Comparison of ENCODE assay signal across 9 cellular contexts in genomic region chr18:44507729-44508325, GRCh38.
DNase-seq lines count a peak whose midpoint lies in the region; ATAC-seq, FAIRE-seq and TF ChIP-seq lines count a peak whose summit lies in the region.
"Had no signal": no experiment of that assay in that cellular context is flagged by ENCODE, and none has a peak within 500 bp of the region (broad histone marks: within the 10 kb centered on the region; RNA-seq: fewer than 3 reads in every experiment).

No MANE protein-coding gene starts in this region.

- H2AFZ ChIP-seq in HepG2 (ENCODE audit: low read length): no peak overlapping the region

- in situ Hi-C loops in HepG2 (cut with HindIII; ENCODE audit: extremely low pct_ligation_motif_present, low pct_unique_long_range_greater_than_20kb): no loop called here

- H3K9me3 ChIP-seq in liver (ENCODE audit: control insufficient read depth in 4 of 4, low read length in 3 of 4) (no peaks in the 10 kb centered on the region), HepG2 (ENCODE audit: low read length) (peaks cover 46% of the 10 kb centered on the region), heart right ventricle (no peaks in the 10 kb centered on the region), tibial artery (no peaks in the 10 kb centered on the region)

- DNase-seq in HepG2 (ENCODE audit: low spot score) (no peak), NCI-H226 (peak; percentile 1), heart right ventricle (peak; percentile 25 to 32), tibial artery (peak; percentile 45 to 67), SK-N-DZ (ENCODE audit: low spot score) (no peak), SW 1271 (lab: John Stamatoyannopoulos, UW) (no peak)
- DNase-seq in activated T-cell treated with anti-CD3 and anti-CD28 coated beads, Interleukin-2, amount 50 U/mL, for 24 hours: no peak
- DNase-seq: CD4-positive, CD25-positive, alpha-beta regulatory T cell had no signal

- POLR2A ChIA-PET in HepG2 (lab: Yijun Ruan, JAX): no interaction called here

- no peak overlapping the region for H3K4me2 ChIP-seq in HepG2 (ENCODE audit: low read depth, low read length)

- no peak for TF ChIP-seq EP300 in HepG2 (IDR thresholded peaks at IDR 0.05; ENCODE audit: low read depth in 2 of 2, low read length in 2 of 2)
- TF ChIP-seq EP300 in HepG2 (CRISPR knock-in tag; IDR thresholded peaks at IDR 0.05; ENCODE audit: borderline replicate concordance): no peak

- peaks cover 2% of the 10 kb centered on the region for H3K4me1 Mint-ChIP-seq in activated T-cell treated with anti-CD3 and anti-CD28 coated beads, Interleukin-2, amount 50 U/mL, for 24 hours (ENCODE audit: low read depth)
- H3K4me1 Mint-ChIP-seq: CD4-positive, CD25-positive, alpha-beta regulatory T cell had no signal

- H3K4me3 Mint-ChIP-seq in activated T-cell treated with anti-CD3 and anti-CD28 coated beads, Interleukin-2, amount 50 U/mL, for 24 hours: no peak overlapping the region
- H3K4me3 Mint-ChIP-seq: CD4-positive, CD25-positive, alpha-beta regulatory T cell had no signal

- FAIRE-seq in HepG2 (lab: Jason Lieb, UNC): no peak

- no peak overlapping the region for H3K4me3 ChIP-seq in liver (ENCODE audit: low read depth in 1 of 3, low read length in 3 of 3)
- H3K4me3 ChIP-seq in HepG2 (replicated peaks in 1 of 3; ENCODE audit: insufficient read depth in 1 of 3, low read depth in 2 of 3, low read length in 3 of 3): no peak overlapping the region
- H3K4me3 ChIP-seq in heart right ventricle: no peak overlapping the region
- H3K4me3 ChIP-seq in tibial artery: no peak overlapping the region

- H3K27me3 ChIP-seq in liver (ENCODE audit: control insufficient read depth in 4 of 4, insufficient read depth in 4 of 4, low read length in 3 of 4): no peaks in the 10 kb centered on the region
- H3K27me3 ChIP-seq in HepG2 (ENCODE audit: control insufficient read depth in 1 of 2, insufficient read depth in 2 of 2, low read length in 2 of 2): no peaks in the 10 kb centered on the region
- no peaks in the 10 kb centered on the region for H3K27me3 ChIP-seq in heart right ventricle
- no peaks in the 10 kb centered on the region for H3K27me3 ChIP-seq in tibial artery

- TF ChIP-seq RAD21 in liver (IDR thresholded peaks at IDR 0.05): no peak
- no peak for TF ChIP-seq RAD21 in HepG2 (CRISPR knock-in tag; IDR thresholded peaks at IDR 0.05)

- no TSS peak for BruUV-seq in HepG2 (replicated peaks; lab: Mats Ljungman, UMichigan)

- H3K36me3 ChIP-seq in liver (ENCODE audit: control insufficient read depth in 4 of 4, insufficient read depth in 3 of 4, low read depth in 1 of 4, low read length in 3 of 4): no peaks in the 10 kb centered on the region
- H3K36me3 ChIP-seq in HepG2 (replicated peaks in 1 of 2; ENCODE audit: control insufficient read depth in 1 of 2, insufficient read depth in 2 of 2, low read length in 2 of 2): no peaks in the 10 kb centered on the region
- H3K36me3 ChIP-seq in heart right ventricle: no peaks in the 10 kb centered on the region
- H3K36me3 ChIP-seq in tibial artery: no peaks in the 10 kb centered on the region

- no peaks in the 10 kb centered on the region for H3K79me2 ChIP-seq in HepG2 (ENCODE audit: insufficient read depth, low read length)

- ATAC-seq in HepG2: no peak
- ATAC-seq in heart right ventricle: peak; percentile 26 to 92 (median 73)

- 36% methylated on average over 6 of the region's 6 CpGs for WGBS in liver
- 6% methylated on average over 6 of the region's 6 CpGs for WGBS in HepG2 (ENCODE audit: low lambda C conversion rate)
- WGBS in heart right ventricle, 2 donors: 40 to 50% methylated on average over 6 of the region's 6 CpGs

- no peaks in the 10 kb centered on the region for H3K36me3 Mint-ChIP-seq in activated T-cell treated with anti-CD3 and anti-CD28 coated beads, Interleukin-2, amount 50 U/mL, for 24 hours (ENCODE audit: low read depth)
- H3K36me3 Mint-ChIP-seq: CD4-positive, CD25-positive, alpha-beta regulatory T cell had no signal

- no peak overlapping the region for H3K27ac Mint-ChIP-seq in activated T-cell treated with anti-CD3 and anti-CD28 coated beads, Interleukin-2, amount 50 U/mL, for 24 hours
- H3K27ac Mint-ChIP-seq: CD4-positive, CD25-positive, alpha-beta regulatory T cell had no signal

- no peaks in the 10 kb centered on the region for H3K4me1 ChIP-seq in liver (ENCODE audit: control insufficient read depth in 4 of 4, insufficient read depth in 4 of 4, low read length in 3 of 4)
- no peaks in the 10 kb centered on the region for H3K4me1 ChIP-seq in HepG2 (ENCODE audit: insufficient read depth, low read length)
- peaks cover 0 to 18% (median 0%) of the 10 kb centered on the region in 9 donors for H3K4me1 ChIP-seq in heart right ventricle
- H3K4me1 ChIP-seq in tibial artery: no peaks in the 10 kb centered on the region

- no peaks in the 10 kb centered on the region for H3K9me3 Mint-ChIP-seq in activated T-cell treated with anti-CD3 and anti-CD28 coated beads, Interleukin-2, amount 50 U/mL, for 24 hours

- intact Hi-C loops in HepG2 (cut with micrococcal nuclease; ENCODE audit: unreplicated experiment) (no loop called here), heart right ventricle (cut with DNase I) (no loop called here), tibial artery (cut with DNase I; ENCODE audit: low total_unique reads) (no loop called here)

- H4K20me1 ChIP-seq in HepG2 (ENCODE audit: insufficient read depth, low read length): no peaks in the 10 kb centered on the region

- TF ChIP-seq POLR2A in HepG2 (IDR thresholded peaks at IDR 0.05; ENCODE audit: insufficient read depth in 1 of 2, low read depth in 2 of 2, low read length in 2 of 2): no peak

- CTCF ChIA-PET in HepG2 (lab: Yijun Ruan, JAX; ENCODE audit: low intra/inter-chr PET ratio, low total read pairs): no interaction called here

- no peaks in the 10 kb centered on the region for H3K27me3 Mint-ChIP-seq in activated T-cell treated with anti-CD3 and anti-CD28 coated beads, Interleukin-2, amount 50 U/mL, for 24 hours
- H3K27me3 Mint-ChIP-seq: CD4-positive, CD25-positive, alpha-beta regulatory T cell had no signal

- TF ChIP-seq CTCF in liver (IDR thresholded peaks at IDR 0.05; ENCODE audit: low read depth, low read length, missing input control): no peak
- no peak for TF ChIP-seq CTCF in HepG2 (CRISPR knock-in tag; IDR thresholded peaks at IDR 0.05)
- no peak for TF ChIP-seq CTCF in heart right ventricle (IDR thresholded peaks at IDR 0.05)
- no peak for TF ChIP-seq CTCF in tibial artery (IDR thresholded peaks at IDR 0.05)

- H3K9ac ChIP-seq in liver (ENCODE audit: low read depth in 1 of 2, low read length in 2 of 2) (no peak overlapping the region), HepG2 (ENCODE audit: insufficient read depth, low read depth, low read length) (no peak overlapping the region)

- H3K27ac ChIP-seq in liver (ENCODE audit: low read depth in 1 of 2, low read length in 2 of 2) (peak overlapping the region in 1 of 2 donors; percentile 5), HepG2 (ENCODE audit: extremely low read length, insufficient read depth, low read length) (no peak overlapping the region), heart right ventricle (peak overlapping the region in 1 of 10 donors; percentile 68), tibial artery (no peak overlapping the region)

TF ChIP-seq in liver, 16 proteins besides CTCF, POLR2A, EP300 and RAD21:
- TF ChIP-seq FOXA2 (IDR thresholded peaks at IDR 0.05) (no peak), RXRA (IDR thresholded peaks at IDR 0.05) (no peak), YY1 (IDR thresholded peaks at IDR 0.05) (peak; percentile 23), SP1 (IDR thresholded peaks at IDR 0.05) (peak; percentile 6)
TF ChIP-seq in liver: peak in this region for 2.

TF ChIP-seq in HepG2, 621 proteins besides CTCF, POLR2A, EP300 and RAD21 (continues in another document):
- TF ChIP-seq ZNF530 (CRISPR knock-in tag; IDR thresholded peaks at IDR 0.05; ENCODE audit: low read depth): no peak
- TF ChIP-seq HNRNPH1 (optimal IDR thresholded peaks at IDR 0.05; ENCODE audit: low read depth, low read length): no peak
- TF ChIP-seq, protein P1, sequence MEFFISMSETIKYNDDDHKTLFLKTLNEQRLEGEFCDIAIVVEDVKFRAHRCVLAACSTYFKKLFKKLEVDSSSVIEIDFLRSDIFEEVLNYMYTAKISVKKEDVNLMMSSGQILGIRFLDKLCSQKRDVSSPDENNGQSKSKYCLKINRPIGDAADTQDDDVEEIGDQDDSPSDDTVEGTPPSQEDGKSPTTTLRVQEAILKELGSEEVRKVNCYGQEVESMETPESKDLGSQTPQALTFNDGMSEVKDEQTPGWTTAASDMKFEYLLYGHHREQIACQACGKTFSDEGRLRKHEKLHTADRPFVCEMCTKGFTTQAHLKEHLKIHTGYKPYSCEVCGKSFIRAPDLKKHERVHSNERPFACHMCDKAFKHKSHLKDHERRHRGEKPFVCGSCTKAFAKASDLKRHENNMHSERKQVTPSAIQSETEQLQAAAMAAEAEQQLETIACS (CRISPR knock-in tag; IDR thresholded peaks at IDR 0.05): no peak
- no peak for TF ChIP-seq PRMT3 (CRISPR knock-in tag; IDR thresholded peaks at IDR 0.05; ENCODE audit: borderline replicate concordance, low read depth)
- no peak for TF ChIP-seq POGZ (CRISPR knock-in tag; IDR thresholded peaks at IDR 0.05)
- TF ChIP-seq PAWR (CRISPR knock-in tag; IDR thresholded peaks at IDR 0.05; ENCODE audit: borderline replicate concordance): no peak
- no peak for TF ChIP-seq ZNF496 (CRISPR knock-in tag; IDR thresholded peaks at IDR 0.05; ENCODE audit: insufficient replicate concordance)
- TF ChIP-seq PCBP2 (optimal IDR thresholded peaks at IDR 0.05; ENCODE audit: low read depth, low read length, poor library complexity, severe bottlenecking): no peak
- TF ChIP-seq ZNF850 (CRISPR knock-in tag; conservative IDR thresholded peaks at IDR 0.05): no peak
- TF ChIP-seq XRCC5 (optimal IDR thresholded peaks at IDR 0.05; ENCODE audit: low read length): no peak
- TF ChIP-seq ARHGAP35 (CRISPR knock-in tag; IDR thresholded peaks at IDR 0.05; ENCODE audit: borderline replicate concordance): no peak
- no peak for TF ChIP-seq HMG20B (CRISPR knock-in tag; conservative IDR thresholded peaks at IDR 0.05)
- no peak for TF ChIP-seq ZNF205 (CRISPR knock-in tag; IDR thresholded peaks at IDR 0.05)
- TF ChIP-seq SMARCE1 (IDR thresholded peaks at IDR 0.05; ENCODE audit: borderline replicate concordance): no peak
- no peak for TF ChIP-seq ZNF598 (CRISPR knock-in tag; IDR thresholded peaks at IDR 0.05; ENCODE audit: borderline replicate concordance)
- TF ChIP-seq JARID2 (CRISPR knock-in tag; IDR thresholded peaks at IDR 0.05; ENCODE audit: insufficient replicate concordance): no peak
- TF ChIP-seq HIVEP1 (CRISPR knock-in tag; IDR thresholded peaks at IDR 0.05): no peak

Comparison
In these comparisons a context has a peak if more than half of its experiments do, and no peak if none do; other contexts are left out.
1. DNase-seq: peak in NCI-H226 (single experiment), heart right ventricle (2 of 2) and tibial artery (2 of 2); none in HepG2 (single experiment), SK-N-DZ (single experiment), activated T-cell treated with anti-CD3 and anti-CD28 coated beads, Interleukin-2, amount 50 U/mL, for 24 hours (single experiment) and SW 1271 (0 of 2).